In genomic region chr20:8043687-8044278, GRCh38 we compare ENCODE assay signal across 7 cellular contexts. TPM values are rescaled to one million over a fixed set of nuclear protein-coding genes. Genes with fewer than 3 reads are reported as not detected.
DNase-seq lines count a peak whose midpoint lies in the region; ATAC-seq and TF ChIP-seq lines count a peak whose summit lies in the region.

No MANE protein-coding gene starts in this region.

- H3K27ac Mint-ChIP-seq in stimulated activated memory B cell treated with anti-CD40 and anti-IgM and Interleukin-4, amounts not matched to agents 10 μg/mL and 1 μg/mL and 100 μg/mL, for 72 hours: no peak overlapping the region

- ATAC-seq in GM19463 (IDR thresholded peaks at IDR 0.05; ENCODE audit: unreplicated experiment) (peak; percentile 94), HG03520 (IDR thresholded peaks at IDR 0.05; ENCODE audit: unreplicated experiment) (peak; percentile 81)
- ATAC-seq in stimulated activated memory B cell treated with anti-CD40 and anti-IgM and Interleukin-4, amounts not matched to agents 10 μg/mL and 1 μg/mL and 100 μg/mL, for 72 hours: peak; percentile 67

- H3K9me3 ChIP-seq in hepatocyte (ENCODE audit: low read depth): no peaks in the 10 kb centered on the region

- no peaks in the 10 kb centered on the region for H4K20me1 ChIP-seq in hepatocyte (ENCODE audit: insufficient read depth, poor library complexity, severe bottlenecking)

- H3K4me1 Mint-ChIP-seq in stimulated activated memory B cell treated with anti-CD40 and anti-IgM and Interleukin-4, amounts not matched to agents 10 μg/mL and 1 μg/mL and 100 μg/mL, for 72 hours: no peaks in the 10 kb centered on the region

- no peaks in the 10 kb centered on the region for H3K36me3 ChIP-seq in hepatocyte (replicated peaks; ENCODE audit: insufficient read depth, low read depth)

- H3K27ac ChIP-seq in hepatocyte: no peak overlapping the region

- H2AFZ ChIP-seq in hepatocyte: no peak overlapping the region

- no peaks in the 10 kb centered on the region for H3K9me2 ChIP-seq in hepatocyte (replicated peaks; ENCODE audit: insufficient read depth)

- no peaks in the 10 kb centered on the region for H3K36me3 Mint-ChIP-seq in stimulated activated memory B cell treated with anti-CD40 and anti-IgM and Interleukin-4, amounts not matched to agents 10 μg/mL and 1 μg/mL and 100 μg/mL, for 72 hours

- no peak overlapping the region for H3K4me3 ChIP-seq in hepatocyte

- no peak overlapping the region for H3K4me2 ChIP-seq in hepatocyte

- peak; percentile 70 for TF ChIP-seq CTCF in hepatocyte (IDR thresholded peaks at IDR 0.05; ENCODE audit: poor library complexity)

- no peak overlapping the region for H3K4me3 Mint-ChIP-seq in stimulated activated memory B cell treated with anti-CD40 and anti-IgM and Interleukin-4, amounts not matched to agents 10 μg/mL and 1 μg/mL and 100 μg/mL, for 72 hours

- no peaks in the 10 kb centered on the region for H3K4me1 ChIP-seq in hepatocyte (ENCODE audit: insufficient read depth)

- peak; percentile 57 for DNase-seq in EL
- DNase-seq in NCI-H510A (lab: John Stamatoyannopoulos, UW): peak; percentile 33
- peak; percentile 67 for DNase-seq in astrocyte of the hippocampus (ENCODE audit: low read depth, low spot score)
- DNase-seq in hepatocyte (ENCODE audit: low spot score): peak; percentile 82

- H3K79me2 ChIP-seq in hepatocyte: no peaks in the 10 kb centered on the region

- H3K27me3 ChIP-seq in hepatocyte: peaks cover 2% of the 10 kb centered on the region

- 31% methylated on average over 13 of the region's 13 CpGs for WGBS in hepatocyte (ENCODE audit: low lambda C conversion rate, missing lambda C conversion rate)

- peaks cover 16% of the 10 kb centered on the region for H3K27me3 Mint-ChIP-seq in stimulated activated memory B cell treated with anti-CD40 and anti-IgM and Interleukin-4, amounts not matched to agents 10 μg/mL and 1 μg/mL and 100 μg/mL, for 72 hours

- H3K9me3 Mint-ChIP-seq in stimulated activated memory B cell treated with anti-CD40 and anti-IgM and Interleukin-4, amounts not matched to agents 10 μg/mL and 1 μg/mL and 100 μg/mL, for 72 hours: no peaks in the 10 kb centered on the region

RNA-seq across cellular contexts. Expression of gene TMX4, which starts 24.2 kb away (rescaled TPM):
- total RNA-seq in hepatocyte: 25.7 and 27.5 TPM in 2 replicates
- 50.5 and 55.2 TPM in 2 replicates for polyA plus RNA-seq in hepatocyte
